23 cellular contexts compared by ENCODE assay signal in the genomic region with DNA sequence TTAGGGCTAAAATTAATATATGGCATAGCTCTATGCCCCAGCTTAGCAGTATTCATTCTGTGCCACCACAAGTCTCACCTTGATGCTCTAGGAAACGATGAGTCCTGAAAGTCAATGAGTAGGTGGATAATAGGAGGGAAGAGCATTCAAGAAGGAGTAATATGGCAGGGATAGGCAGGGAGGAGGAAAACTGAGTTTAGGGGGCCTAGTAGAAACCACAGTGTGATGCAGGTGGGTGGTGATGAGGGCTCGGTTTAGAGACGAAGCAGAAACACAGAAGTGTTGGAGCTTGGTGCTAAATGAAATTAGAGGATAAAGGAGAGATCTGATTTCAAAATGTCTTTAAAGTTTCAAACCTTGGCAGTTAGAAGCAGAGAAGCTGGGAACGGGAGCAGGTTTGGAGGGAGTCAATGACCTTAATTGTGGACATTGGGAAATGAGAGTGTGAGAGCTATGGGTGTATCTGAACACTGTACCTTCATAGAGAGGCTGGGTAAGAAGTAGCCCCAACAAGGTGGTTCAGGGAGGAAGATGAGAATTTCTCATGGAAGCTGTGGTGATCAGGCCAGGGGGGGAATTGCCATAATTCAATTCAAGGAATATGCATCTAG.
"Had no signal": no experiment of that assay in that cellular context is flagged by ENCODE, and none has a peak within 500 bp of the region (broad histone marks: within the 10 kb centered on the region; RNA-seq: fewer than 3 reads in every experiment).

No MANE protein-coding gene starts in this region.

- H3K4me1 Mint-ChIP-seq: mesothelial cell of epicardium, naive B cell had no signal

- H3K9me3 Mint-ChIP-seq: dendritic cell treated with granulocyte-macrophage colony-stimulating factor and Interleukin-4, amounts not matched to agents 40 ng/mL and 50 ng/mL, for 4 days; effector memory CD8-positive, alpha-beta T cell; endodermal cell; mesothelial cell of epicardium had no signal

- H3K4me3 ChIP-seq: colonic mucosa, esophagus squamous epithelium, gastrocnemius medialis, heart right ventricle, left ventricle myocardium inferior, lower lobe of right lung, mucosa of descending colon had no signal

- H3K36me3 Mint-ChIP-seq: mesothelial cell of epicardium, naive B cell had no signal

- H3K27ac ChIP-seq: colonic mucosa, epithelial cell of prostate, esophagus squamous epithelium, gastrocnemius medialis, left ventricle myocardium inferior, lower lobe of right lung had no signal

- H3K4me3 Mint-ChIP-seq: dendritic cell treated with granulocyte-macrophage colony-stimulating factor and Interleukin-4, amounts not matched to agents 40 ng/mL and 50 ng/mL, for 4 days; effector memory CD8-positive, alpha-beta T cell; endodermal cell; mesothelial cell of epicardium; naive B cell had no signal

- DNase-seq: colonic mucosa; cortex of kidney; effector CD8-positive, alpha-beta T cell; effector memory CD8-positive, alpha-beta T cell; endodermal cell; erythroblast; esophagus squamous epithelium; foreskin fibroblast; foreskin melanocyte; gastrocnemius medialis; glutamatergic neuron; heart right ventricle; hippocampal formation; left cardiac atrium; left ventricle myocardium inferior; lower lobe of right lung; mesenchymal stem cell; mucosa of descending colon; naive B cell had no signal

- H3K9me3 ChIP-seq: colonic mucosa, esophagus squamous epithelium, gastrocnemius medialis, heart right ventricle, left ventricle myocardium inferior, lower lobe of right lung, mucosa of descending colon had no signal

- H3K36me3 ChIP-seq: colonic mucosa, esophagus squamous epithelium, gastrocnemius medialis, heart right ventricle, left ventricle myocardium inferior, lower lobe of right lung had no signal

- H3K27me3 ChIP-seq: colonic mucosa, gastrocnemius medialis had no signal

- H3K4me1 ChIP-seq: colonic mucosa, gastrocnemius medialis, left ventricle myocardium inferior, lower lobe of right lung had no signal

- ATAC-seq: effector memory CD8-positive, alpha-beta T cell; esophagus mucosa; gastrocnemius medialis; left cardiac atrium; lower lobe of right lung; mucosa of descending colon had no signal

- H3K27ac Mint-ChIP-seq: dendritic cell treated with granulocyte-macrophage colony-stimulating factor and Interleukin-4, amounts not matched to agents 40 ng/mL and 50 ng/mL, for 4 days; effector memory CD8-positive, alpha-beta T cell; endodermal cell; mesothelial cell of epicardium; naive B cell had no signal
